In genomic region chr2:75221872-75222271, GRCh38 we compare ENCODE assay signal across 20 cellular contexts. TPM values are rescaled to one million over a fixed set of nuclear protein-coding genes. Genes with fewer than 3 reads are reported as not detected.
A peak's percentile ranks its signal among the peaks of the same experiment; 100 is the strongest.
DNase-seq lines count a peak whose midpoint lies in the region; ATAC-seq and TF ChIP-seq lines count a peak whose summit lies in the region.
"Had no signal": no experiment of that assay in that cellular context is flagged by ENCODE, and none has a peak within 500 bp of the region (broad histone marks: within the 10 kb centered on the region; RNA-seq: fewer than 3 reads in every experiment).

No MANE protein-coding gene starts in this region.

- ATAC-seq in HG03097 (IDR thresholded peaks at IDR 0.05; ENCODE audit: low FRiP score, unreplicated experiment) = no peak
- ATAC-seq: activated T-helper 17 cell treated with anti-CD3 and anti-CD28 coated beads, Interleukin-2, amount 50 U/mL, for 72 hours; HCT116 had no signal

- no peak overlapping the region for H3K27ac Mint-ChIP-seq in progenitor cell of endocrine pancreas
- H3K27ac Mint-ChIP-seq: activated T-helper 17 cell treated with anti-CD3 and anti-CD28 coated beads, Interleukin-2, amount 50 U/mL, for 72 hours; nephron had no signal

- peak; percentile 44 for DNase-seq in AG09309 (ENCODE audit: low read depth)
- DNase-seq in HT1080 (ENCODE audit: low read depth) = peak; percentile 88
- DNase-seq in astrocyte of the hippocampus (ENCODE audit: low read depth, low spot score) = peak; percentile 17
- DNase-seq in hepatic stellate cell (ENCODE audit: low spot score) = peak; percentile 34
- no peak for DNase-seq in progenitor cell of endocrine pancreas (ENCODE audit: low spot score, unreplicated experiment)
- DNase-seq in activated naive CD4-positive, alpha-beta T cell treated with Interleukin-2 at 50 U/mL for 16 hours = no peak
- no peak for DNase-seq in activated effector memory CD4-positive, alpha-beta T cell treated with anti-CD3 and anti-CD28 coated beads, Interleukin-2, amount 50 U/mL, for 16 hours
- DNase-seq: activated CD8-positive, alpha-beta memory T cell treated with anti-CD3 and anti-CD28 coated beads for 24 hours; AML-193; aorta; dermis blood vessel endothelial cell; KG1; NCI-H1436 treated with DMSO at 0.1 percent for 48 hours; NCI-H446 treated with DMSO at 0.1 percent for 48 hours; stimulated activated CD8-positive, alpha-beta memory T cell treated with anti-CD3 and anti-CD28 coated beads, Interleukin-4, amount 100 ng/mL, for 48 hours had no signal

- H3K9me3 Mint-ChIP-seq in progenitor cell of endocrine pancreas (ENCODE audit: low read depth) = peaks cover 6% of the 10 kb centered on the region
- H3K9me3 Mint-ChIP-seq: activated T-helper 17 cell treated with anti-CD3 and anti-CD28 coated beads, Interleukin-2, amount 50 U/mL, for 72 hours had no signal

- TF ChIP-seq CTCF in AG09309 (IDR thresholded peaks at IDR 0.05; ENCODE audit: control insufficient read depth, insufficient read depth, low read depth, low read length, missing control alignments) (no peak), progenitor cell of endocrine pancreas (IDR thresholded peaks at IDR 0.05; ENCODE audit: unreplicated experiment) (no peak)

- H3K4me3 ChIP-seq in AG09309 (ENCODE audit: control insufficient read depth, low read depth, low read length) = no peak overlapping the region
- H3K4me3 ChIP-seq: esophagus muscularis mucosa had no signal

- no peaks in the 10 kb centered on the region for H3K27me3 Mint-ChIP-seq in progenitor cell of endocrine pancreas

- no peak overlapping the region for H3K4me3 Mint-ChIP-seq in progenitor cell of endocrine pancreas (ENCODE audit: low read depth)
- H3K4me3 Mint-ChIP-seq: activated T-helper 17 cell treated with anti-CD3 and anti-CD28 coated beads, Interleukin-2, amount 50 U/mL, for 72 hours; nephron had no signal

- H3K4me1 Mint-ChIP-seq in progenitor cell of endocrine pancreas (ENCODE audit: low read depth) = peaks cover 3% of the 10 kb centered on the region
- H3K4me1 Mint-ChIP-seq: activated T-helper 17 cell treated with anti-CD3 and anti-CD28 coated beads, Interleukin-2, amount 50 U/mL, for 72 hours; nephron had no signal

- no peaks in the 10 kb centered on the region for H3K36me3 Mint-ChIP-seq in progenitor cell of endocrine pancreas (ENCODE audit: insufficient read depth)

RNA-seq across cellular contexts. Expression of gene TACR1, which starts 22.6 kb away (rescaled TPM):
- total RNA-seq in HT1080 (2014; rRNA removed; shearing (Covaris generic)) = not detected in 2 replicates
- not detected in 2 replicates for polyA plus RNA-seq in HT1080 (2015; cell fraction: cytosol; rRNA removed)
- not detected in 2 replicates for polyA plus RNA-seq in HT1080 (2015; cell fraction: nucleus; rRNA removed)
- 0.55 and 0.73 TPM in 2 replicates for total RNA-seq in progenitor cell of endocrine pancreas
- total RNA-seq: activated T-helper 17 cell treated with anti-CD3 and anti-CD28 coated beads, Interleukin-2, amount 50 U/mL, for 72 hours; dermis blood vessel endothelial cell had no signal

Comparison
In these comparisons a context has a peak if more than half of its experiments do, and no peak if none do; other contexts are left out.
1. DNase-seq: peak in AG09309 (single experiment), HT1080 (single experiment), astrocyte of the hippocampus (single experiment) and hepatic stellate cell (single experiment); none in progenitor cell of endocrine pancreas (single experiment), activated naive CD4-positive, alpha-beta T cell treated with Interleukin-2 at 50 U/mL for 16 hours (single experiment) and activated effector memory CD4-positive, alpha-beta T cell treated with anti-CD3 and anti-CD28 coated beads, Interleukin-2, amount 50 U/mL, for 16 hours (single experiment).